ENCODE assay signal across 8 cellular contexts in the genomic region with DNA sequence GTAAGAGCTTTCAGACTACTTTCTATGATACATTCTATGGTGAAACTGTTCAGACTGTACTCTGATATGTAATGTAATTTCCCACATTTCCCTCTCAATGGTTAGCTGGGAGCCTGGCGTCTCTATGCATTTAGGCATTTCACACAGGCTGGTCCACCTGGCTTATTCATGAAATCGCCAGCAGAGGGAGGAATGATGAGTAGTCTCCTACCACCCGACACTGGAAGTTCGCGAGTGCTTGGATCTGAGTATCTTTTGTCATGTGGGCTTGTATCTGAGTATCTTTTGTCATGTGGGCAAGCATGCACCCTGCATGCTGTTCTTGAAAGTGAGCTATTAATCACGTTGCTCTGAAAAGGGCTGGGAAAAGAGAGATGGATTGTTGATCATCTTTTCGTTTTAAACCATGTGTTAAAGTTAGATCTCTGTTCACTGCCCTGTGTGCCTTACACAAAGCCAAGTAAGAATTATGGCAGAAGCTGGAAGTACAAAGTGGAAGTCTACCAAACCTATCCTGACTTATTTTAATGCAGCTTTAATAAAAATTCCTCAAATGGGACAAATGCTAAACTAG.
A peak's percentile ranks its signal among the peaks of the same experiment; 100 is the strongest.
DNase-seq lines count a peak whose midpoint lies in the region; ATAC-seq and TF ChIP-seq lines count a peak whose summit lies in the region.

No MANE protein-coding gene starts in this region.

- H3K27ac ChIP-seq in H9 (ENCODE audit: insufficient read length, low read depth, low read length) (no peak overlapping the region), Peyer's patch (no peak overlapping the region)

- no peak overlapping the region for H2BK20ac ChIP-seq in H9 (ENCODE audit: low read depth, low read length, poor library complexity, severe bottlenecking)

- DNase-seq in COLO668 (lab: John Stamatoyannopoulos, UW; ENCODE audit: unreplicated experiment) = peak; percentile 46
- peak; percentile 83 for DNase-seq in H9
- DNase-seq in Peyer's patch = peak; percentile 28 to 59 (median 43)
- DNase-seq in fibroblast of villous mesenchyme (ENCODE audit: low read depth) = peak; percentile 52
- peak; percentile 9 for DNase-seq in smooth muscle cell of the brain vasculature (ENCODE audit: low read depth, low spot score)
- no peak for DNase-seq in NCI-H226

- no peak overlapping the region for H3K27ac Mint-ChIP-seq in H9

- no peaks in the 10 kb centered on the region; a peak in 2 of 7 replicates for H3K36me3 Mint-ChIP-seq in H9 (ENCODE audit: insufficient read depth in 1 of 3, low read depth in 3 of 3)

- no peak overlapping the region for H3K4me3 Mint-ChIP-seq in H9

- no peak overlapping the region for H3T11ph ChIP-seq in H9 (ENCODE audit: low read length)

- H4K20me1 ChIP-seq in H9 (ENCODE audit: control insufficient read depth, insufficient read depth, insufficient read length) = no peaks in the 10 kb centered on the region

- H3K9me3 ChIP-seq in H9 (ENCODE audit: control insufficient read depth, low read depth, low read length) (no peaks in the 10 kb centered on the region), Peyer's patch (no peaks in the 10 kb centered on the region)

- peaks cover 7 to 13% of the 10 kb centered on the region in 2 experiments; a peak in 3 of 4 replicates for H3K4me1 Mint-ChIP-seq in H9

- no peak overlapping the region for H3K4me3 ChIP-seq in Peyer's patch
- H3K4me3 ChIP-seq in fibroblast of villous mesenchyme (ENCODE audit: low read depth, low read length) = no peak overlapping the region

- no peak for ATAC-seq in HG03342 (IDR thresholded peaks at IDR 0.05; ENCODE audit: unreplicated experiment)
- ATAC-seq in HG03025 (IDR thresholded peaks at IDR 0.05; ENCODE audit: low FRiP score, unreplicated experiment) = no peak

- H2BK12ac ChIP-seq in H9 (ENCODE audit: insufficient read length, low read depth, low read length) = no peak overlapping the region

- no peaks in the 10 kb centered on the region for H3K79me1 ChIP-seq in H9 (ENCODE audit: insufficient read depth, low read depth, low read length, poor library complexity, severe bottlenecking)

- H3K27me3 Mint-ChIP-seq in H9 (ENCODE audit: low read depth) = peaks cover 22% of the 10 kb centered on the region

- H3K4me1 ChIP-seq in H9 (ENCODE audit: insufficient read depth, low read length) = no peaks in the 10 kb centered on the region
- H3K4me1 ChIP-seq in Peyer's patch = no peaks in the 10 kb centered on the region

- TF ChIP-seq POLR2A in Peyer's patch (IDR thresholded peaks at IDR 0.05) = no peak

- H2BK5ac ChIP-seq in H9 (ENCODE audit: insufficient read length, low read length) = no peak overlapping the region

- no peak overlapping the region for H3K9ac ChIP-seq in H9 (ENCODE audit: extremely low read depth, insufficient read length, low read length)

- no peak overlapping the region for H4K5ac ChIP-seq in H9 (ENCODE audit: insufficient read length, low read depth, low read length)

- no CpG with 5 or more reads among the region's 7 CpGs for WGBS in H9 (ENCODE audit: extremely low coverage, insufficient read length, low lambda C conversion rate)

- H4K8ac ChIP-seq in H9 (replicated peaks; ENCODE audit: insufficient read length, low read depth, low read length) = no peak overlapping the region

- H3K18ac ChIP-seq in H9 (ENCODE audit: insufficient read length, low read depth, low read length) = no peak overlapping the region

- H2AK5ac ChIP-seq in H9 (ENCODE audit: insufficient read length, low read length) = no peak overlapping the region

- H3K27me3 ChIP-seq in H9 (ENCODE audit: insufficient read depth, low read length) (peaks cover 3% of the 10 kb centered on the region), Peyer's patch (no peaks in the 10 kb centered on the region)

- no peaks in the 10 kb centered on the region for H3K79me2 ChIP-seq in H9 (ENCODE audit: insufficient read depth, low read length)

- no peak overlapping the region for H4K91ac ChIP-seq in H9 (ENCODE audit: insufficient read length, low read depth, low read length)

- TF ChIP-seq CTCF in H9 (conservative IDR thresholded peaks at IDR 0.05) (peak; percentile 84), Peyer's patch (IDR thresholded peaks at IDR 0.05) (peak in 4 of 6 experiments; percentile 10 to 50 (median 31)), fibroblast of villous mesenchyme (IDR thresholded peaks at IDR 0.05; ENCODE audit: insufficient read depth, low read depth, low read length) (peak; percentile 64)

- no peak overlapping the region for H2BK15ac ChIP-seq in H9 (ENCODE audit: low read depth, low read length)

- no peak overlapping the region for H3K23ac ChIP-seq in H9 (ENCODE audit: insufficient read length, low read depth, low read length)

- H3K56ac ChIP-seq in H9 (ENCODE audit: insufficient read length, low read depth, low read length) = no peak overlapping the region

- H3K36me3 ChIP-seq in Peyer's patch = no peaks in the 10 kb centered on the region

- no peaks in the 10 kb centered on the region for H3K23me2 ChIP-seq in H9 (ENCODE audit: insufficient read length, low read depth, low read length, poor library complexity, severe bottlenecking)

- no peak overlapping the region for H2BK120ac ChIP-seq in H9 (ENCODE audit: low read depth, low read length, poor library complexity, severe bottlenecking)

- H2AFZ ChIP-seq in H9 (ENCODE audit: low read length) = no peak overlapping the region

- H3K9me3 Mint-ChIP-seq in H9 = peaks cover 0 to 4% of the 10 kb centered on the region in 2 experiments; a peak in 2 of 5 replicates

- no peak overlapping the region for H3K14ac ChIP-seq in H9 (ENCODE audit: insufficient read depth, low read length)

- H3K4ac ChIP-seq in H9 (ENCODE audit: low read depth, low read length) = no peak overlapping the region

- no peak overlapping the region for H3K4me2 ChIP-seq in H9 (ENCODE audit: insufficient read depth, insufficient read length, low read length)

Comparison
In these comparisons a context has a peak if more than half of its experiments do, and no peak if none do; other contexts are left out.
1. CTCF ChIP-seq: peak in every context shown above with its lines; median percentile 84 in H9; 64 in fibroblast of villous mesenchyme; 31 in Peyer's patch.